Comparison of ENCODE assay signal across 9 cellular contexts in the genomic region with DNA sequence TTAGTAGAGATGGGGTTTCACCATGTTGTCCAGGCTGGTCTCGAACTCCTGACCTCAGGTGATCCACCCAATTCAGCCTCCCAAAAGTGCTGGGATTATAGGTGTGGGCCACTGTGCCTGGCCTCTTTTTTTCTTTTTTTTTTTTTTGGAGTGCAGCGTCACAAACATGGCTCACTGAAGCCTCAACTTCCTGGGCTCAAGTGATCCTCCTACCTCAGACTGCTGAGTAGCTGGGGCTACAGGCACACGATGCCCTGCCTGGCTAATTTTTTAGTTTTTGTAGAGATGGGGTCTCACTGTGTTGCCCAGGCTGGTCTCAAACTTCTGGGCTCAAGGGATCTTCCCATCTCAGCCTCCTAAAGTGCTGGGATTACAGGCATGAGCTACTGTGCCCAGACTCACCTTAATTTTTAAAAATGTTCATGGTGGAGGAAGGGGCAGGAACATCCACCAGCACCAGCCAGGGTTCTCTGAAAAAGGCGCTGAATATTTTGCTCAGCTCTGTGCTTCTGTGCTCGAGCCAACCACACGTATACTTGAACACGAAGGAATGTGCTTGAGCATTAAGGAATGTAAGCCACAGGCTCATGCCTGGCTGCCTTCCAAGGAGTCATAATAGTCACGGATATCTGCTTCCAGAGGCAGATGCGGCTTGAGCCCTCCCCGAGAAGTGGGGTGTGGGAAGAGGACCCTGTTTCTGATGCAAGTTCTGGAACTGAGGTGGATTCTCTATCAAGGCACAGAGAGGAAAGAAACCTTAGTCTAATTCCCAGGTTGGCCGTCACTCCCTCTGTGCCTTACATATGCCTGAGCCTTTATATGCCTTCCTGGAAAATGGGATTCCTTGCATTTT.
A peak's percentile ranks its signal among the peaks of the same experiment; 100 is the strongest.
DNase-seq lines count a peak whose midpoint lies in the region; ATAC-seq and TF ChIP-seq lines count a peak whose summit lies in the region.
"Had no signal": no experiment of that assay in that cellular context is flagged by ENCODE, and none has a peak within 500 bp of the region (broad histone marks: within the 10 kb centered on the region; RNA-seq: fewer than 3 reads in every experiment).

No MANE protein-coding gene starts in this region.

- TF ChIP-seq CTCF in fibroblast of villous mesenchyme (IDR thresholded peaks at IDR 0.05; ENCODE audit: insufficient read depth, low read depth, low read length): no peak

- no peaks in the 10 kb centered on the region for H3K27me3 ChIP-seq in H7 (ENCODE audit: control insufficient read depth, insufficient read depth, low read length)
- H3K27me3 ChIP-seq in SJCRH30: no peaks in the 10 kb centered on the region

- H3K4me1 ChIP-seq in SJCRH30: peaks cover 29% of the 10 kb centered on the region

- H3K9me3 ChIP-seq in SJCRH30 (replicated peaks): no peaks in the 10 kb centered on the region; the same call in 1 of the 2 replicates

- peak; percentile 20 for DNase-seq in H7
- peak; percentile 97 to 98 for DNase-seq in SJCRH30
- peak; percentile 98 for DNase-seq in fibroblast of villous mesenchyme (ENCODE audit: low read depth)
- DNase-seq in sciatic nerve (ENCODE audit: low spot score): peak; percentile 69
- DNase-seq in left colon: no peak
- DNase-seq in NCI-H345 treated with DMSO at 0.1 percent for 48 hours (lab: John Stamatoyannopoulos, UW; ENCODE audit: unreplicated experiment): no peak
- no peak for DNase-seq in DMS114 treated with DMSO at 0.1 percent for 48 hours (lab: John Stamatoyannopoulos, UW; ENCODE audit: unreplicated experiment)
- DNase-seq: activated CD4-positive, alpha-beta T cell treated with anti-CD3 and anti-CD28 coated beads, Interleukin-2, amount 50 U/mL, for 4 hours had no signal

- ATAC-seq in sciatic nerve (no peak), left colon (no peak), GM19324 (IDR thresholded peaks at IDR 0.05; ENCODE audit: low FRiP score, unreplicated experiment) (no peak)

- peak overlapping the region; percentile 81 for H3K27ac ChIP-seq in SJCRH30

- H3K4me3 ChIP-seq in H7 (ENCODE audit: insufficient read depth, low read depth, low read length): no peak overlapping the region
- no peak overlapping the region for H3K4me3 ChIP-seq in SJCRH30
- H3K4me3 ChIP-seq in fibroblast of villous mesenchyme (ENCODE audit: low read depth, low read length): no peak overlapping the region

- H3K36me3 ChIP-seq in H7 (replicated peaks; ENCODE audit: control insufficient read depth, insufficient read depth, low read length): no peaks in the 10 kb centered on the region
- H3K36me3 ChIP-seq in SJCRH30: peaks cover 11% of the 10 kb centered on the region

- intact Hi-C loops in sciatic nerve (cut with DNase I) (no loop called here), left colon (cut with DNase I, micrococcal nuclease) (no loop called here)

Comparison
In these comparisons a context has a peak if more than half of its experiments do, and no peak if none do; other contexts are left out.
1. DNase-seq: peak in H7 (single experiment), SJCRH30 (2 of 2), fibroblast of villous mesenchyme (single experiment) and sciatic nerve (single experiment); none in left colon (0 of 2), NCI-H345 treated with DMSO at 0.1 percent for 48 hours (single experiment) and DMS114 treated with DMSO at 0.1 percent for 48 hours (single experiment).